ENCODE assay signal across 17 cellular contexts in the genomic region with DNA sequence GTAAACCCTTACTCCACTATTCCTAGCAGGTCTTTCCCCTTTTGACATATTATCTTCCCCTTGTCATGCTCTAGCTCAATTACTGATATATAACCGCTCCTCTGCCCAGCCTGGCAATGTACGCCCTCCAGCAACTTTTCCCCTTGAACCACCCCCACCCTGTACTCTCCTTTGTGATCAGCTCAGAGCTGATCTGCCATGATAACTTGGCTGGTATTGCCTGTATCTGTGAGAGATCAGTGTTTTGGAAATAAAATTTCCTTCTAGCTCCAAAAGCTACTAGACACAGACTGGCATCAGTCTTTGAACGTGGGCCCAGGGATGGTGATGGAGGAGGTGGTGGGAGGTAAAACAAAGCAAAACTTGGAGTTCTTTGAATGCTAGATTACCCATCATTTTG.
"Had no signal": no experiment of that assay in that cellular context is flagged by ENCODE, and none has a peak within 500 bp of the region (broad histone marks: within the 10 kb centered on the region; RNA-seq: fewer than 3 reads in every experiment).

No MANE protein-coding gene starts in this region.

- ATAC-seq: activated CD4-positive, CD25-positive, alpha-beta regulatory T cell treated with anti-CD3 and anti-CD28 coated beads, Interleukin-2, amount 50 U/mL, for 24 hours; activated CD8-positive, alpha-beta T cell treated with anti-CD3 and anti-CD28 coated beads, Interleukin-2, amount 10 ng/mL, durations not matched to agents 7 days and 5 days; activated naive CD8-positive, alpha-beta T cell treated with anti-CD3 and anti-CD28 coated beads, Interleukin-2, amount 50 U/mL, for 24 hours; naive thymus-derived CD4-positive, alpha-beta T cell; right lobe of liver; stimulated activated effector memory CD8-positive, alpha-beta T cell treated with anti-CD3 and anti-CD28 coated beads, Interleukin-12 subunit alpha, Interleukin-12 subunit beta, amount 100 ng/mL, for 72 hours had no signal

- DNase-seq: activated CD4-positive, alpha-beta T cell treated with anti-CD3 and anti-CD28 coated beads, Interleukin-2, amount 10 ng/mL, durations not matched to agents 7 days and 5 days; activated CD8-positive, alpha-beta T cell treated with anti-CD3 and anti-CD28 coated beads, Interleukin-2, amount 10 ng/mL, durations not matched to agents 7 days and 5 days; activated naive CD4-positive, alpha-beta T cell treated with anti-CD3 and anti-CD28 coated beads for 36 hours; activated naive CD8-positive, alpha-beta T cell treated with anti-CD3 and anti-CD28 coated beads, Interleukin-2, amount 50 U/mL, for 24 hours; activated T-cell treated with anti-CD3 and anti-CD28 coated beads, Interleukin-2, amount 50 U/mL, for 24 hours; aorta; foreskin melanocyte; naive thymus-derived CD4-positive, alpha-beta T cell; ovary; right lobe of liver; SIG-M5; stimulated activated CD4-positive, alpha-beta T cell treated with anti-CD3 and anti-CD28 coated beads, Interleukin-4, amount 100 ng/mL, for 1 hour; trophoblast cell had no signal

- H3K36me3 ChIP-seq: ovary had no signal

- H3K27me3 ChIP-seq: ovary, right lobe of liver had no signal

- H3K27ac ChIP-seq: epithelial cell of prostate, ovary, right lobe of liver had no signal

- H3K4me3 ChIP-seq: ovary, right lobe of liver, smooth muscle cell had no signal

- H3K9me3 ChIP-seq: ovary, right lobe of liver had no signal
